In the genomic region with DNA sequence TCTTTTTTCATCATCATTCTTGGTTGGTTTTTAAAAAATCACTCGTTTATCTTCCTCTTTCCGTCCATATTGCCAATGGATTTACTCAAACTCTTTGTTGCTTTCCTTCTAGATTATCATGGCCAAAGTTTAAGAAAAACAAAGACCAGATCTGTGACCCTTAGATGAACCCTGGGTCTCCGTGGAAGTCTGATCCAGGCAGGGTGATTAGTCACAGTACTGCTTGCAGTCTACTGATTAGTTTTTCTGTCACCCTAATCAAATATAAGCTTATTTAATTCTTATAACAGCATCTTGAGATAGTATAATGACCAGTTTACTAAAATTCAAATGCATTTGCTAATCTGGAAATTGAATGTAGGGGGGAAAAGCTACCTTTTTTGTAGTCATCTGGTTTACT, we compare ENCODE assay signal across 20 cellular contexts. TPM values are rescaled to one million over a fixed set of nuclear protein-coding genes. Genes with fewer than 3 reads are reported as not detected.
DNase-seq lines count a peak whose midpoint lies in the region; ATAC-seq and FAIRE-seq lines count a peak whose summit lies in the region.
"Had no signal": no experiment of that assay in that cellular context is flagged by ENCODE, and none has a peak within 500 bp of the region (broad histone marks: within the 10 kb centered on the region; RNA-seq: fewer than 3 reads in every experiment).

No MANE protein-coding gene starts in this region.

- no peak overlapping the region for H3K4me3 ChIP-seq in MG63
- H3K4me3 ChIP-seq in small intestine (ENCODE audit: low read depth in 1 of 2, low read length in 2 of 2), result no peak overlapping the region
- H3K4me3 ChIP-seq: GM12878, mucosa of descending colon, ovary had no signal

- no peaks in the 10 kb centered on the region for H3K9me3 ChIP-seq in MG63
- no peaks in the 10 kb centered on the region for H3K9me3 ChIP-seq in small intestine (ENCODE audit: control insufficient read depth, low read depth)
- H3K9me3 ChIP-seq: mucosa of descending colon, ovary had no signal

- peak; percentile 36 for FAIRE-seq in small intestine (lab: Jason Lieb, UNC)
- FAIRE-seq: GM12878 had no signal

- DNase-seq in MG63, result peak; percentile 44
- peak; percentile 72 for DNase-seq in amniotic epithelial cell (ENCODE audit: low read depth)
- peak; percentile 3 for DNase-seq in kidney glomerular epithelial cell (lab: John Stamatoyannopoulos, UW)
- peak; percentile 79 for DNase-seq in small intestine
- DNase-seq in T-helper 1 cell, result no peak
- DNase-seq in NCI-H524 treated with DMSO at 0.1 percent for 48 hours (lab: John Stamatoyannopoulos, UW), result no peak
- no peak for DNase-seq in Kasumi-1 (lab: John Stamatoyannopoulos, UW)
- DNase-seq: activated CD4-positive, alpha-beta T cell treated with anti-CD3 and anti-CD28 coated beads for 48 hours; activated naive CD4-positive, alpha-beta T cell treated with anti-CD3 and anti-CD28 coated beads, Interleukin-2, amount 50 U/mL, for 16 hours; HCEC 1CT; kidney; mucosa of descending colon; NCI-H187; ovary had no signal

- 10 to 23% (median 20%) methylated on average over 3 of the region's 3 CpGs for WGBS in small intestine, 3 donors

- H3K4me1 ChIP-seq in small intestine (ENCODE audit: control insufficient read depth in 2 of 2, insufficient read depth in 1 of 2, low read depth in 1 of 2, low read length in 1 of 2), result no peaks in the 10 kb centered on the region

- H3K27me3 ChIP-seq in MG63, result no peaks in the 10 kb centered on the region
- no peaks in the 10 kb centered on the region for H3K27me3 ChIP-seq in small intestine (ENCODE audit: control insufficient read depth in 2 of 2, insufficient read depth in 2 of 2, low read length in 2 of 2)
- H3K27me3 ChIP-seq: ovary had no signal

- ATAC-seq in esophagus mucosa, result no peak
- ATAC-seq: GM12878, mucosa of descending colon had no signal

- no peak overlapping the region for H3K27ac ChIP-seq in small intestine (ENCODE audit: low read depth in 1 of 2, low read length in 1 of 2)
- H3K27ac ChIP-seq: C4-2B, ovary had no signal

- no peaks in the 10 kb centered on the region for H3K36me3 ChIP-seq in MG63
- no peaks in the 10 kb centered on the region for H3K36me3 ChIP-seq in small intestine (ENCODE audit: control insufficient read depth in 2 of 2, insufficient read depth in 2 of 2, low read length in 2 of 2)
- H3K36me3 ChIP-seq: ovary had no signal

RNA-seq across cellular contexts. Expression of gene SMIM28, which starts 6.0 kb away (rescaled TPM):
- not detected in 2 replicates for total RNA-seq in MG63 (2014; rRNA removed; shearing (Covaris generic); ENCODE audit: low replicate concordance)
- 1 to 10 TPM in 1 of 3 donors, not detected in 2; 2.3 TPM for polyA plus RNA-seq in small intestine
- total RNA-seq in esophagus mucosa, result not detected
- total RNA-seq: GM12878; kidney; NCI-H460; OCI-LY7; ovary; T-helper 1 cell treated with Interleukin-12 subunit alpha and Interleukin-12 subunit beta and Interleukin-4 antibody, amounts not matched to agents 30 ng/mL and 1 ng/mL, for 36 hours had no signal
- polyA plus RNA-seq: GM12878, ovary had no signal

RNA-seq across cellular contexts. Expression of gene HEBP2, which starts 32.3 kb away (rescaled TPM):
- total RNA-seq in MG63 (2014; rRNA removed; shearing (Covaris generic); ENCODE audit: low replicate concordance), result 40.8 and 76.0 TPM in 2 replicates
- polyA plus RNA-seq in small intestine, result 10 to 100 TPM; 17.0 to 28.9 (median 19.9) TPM
- 162 TPM for total RNA-seq in esophagus mucosa

Comparison
In these comparisons a context has a peak if more than half of its experiments do, and no peak if none do; other contexts are left out.
1. DNase-seq: peak in MG63 (single experiment), amniotic epithelial cell (single experiment), kidney glomerular epithelial cell (single experiment) and small intestine (single experiment); none in T-helper 1 cell (0 of 5), NCI-H524 treated with DMSO at 0.1 percent for 48 hours (single experiment) and Kasumi-1 (0 of 2).